Comparison of ENCODE assay signal across 2 cellular contexts in the genomic region with DNA sequence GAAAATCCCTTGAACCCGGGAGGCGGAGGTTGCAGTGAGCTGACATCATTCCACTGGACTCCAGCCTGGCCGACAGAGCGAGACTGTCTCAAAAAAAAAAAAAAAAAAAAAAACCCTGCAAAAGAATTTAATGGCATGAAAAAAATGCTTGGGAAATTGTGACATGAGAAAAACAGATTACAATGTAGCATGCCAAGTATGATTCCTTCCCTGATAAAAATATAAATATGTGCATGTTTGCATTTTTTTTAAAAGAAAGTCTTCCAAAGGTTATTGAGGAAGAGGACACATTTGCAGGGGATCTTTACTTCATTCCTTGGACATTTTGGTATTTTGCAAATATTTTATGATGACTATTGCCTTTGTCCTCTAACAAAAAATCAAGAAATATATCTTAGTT.
TF ChIP-seq lines count a peak whose summit lies in the region.

No MANE protein-coding gene starts in this region.

TF ChIP-seq in K562, 482 proteins besides CTCF, POLR2A, EP300 and RAD21:
- TF ChIP-seq ZNF316 (IDR thresholded peaks at IDR 0.05): 0 out of 2 replicates have a peak, but pooled peaks have one; percentile 12
- no peak for TF ChIP-seq SMAD1 (IDR thresholded peaks at IDR 0.05; ENCODE audit: low read depth, low read length, partially characterized antibody)
TF ChIP-seq in K562: peak in this region for 1.

TF ChIP-seq in GM23338, 12 proteins besides CTCF, POLR2A, EP300 and RAD21:
- TF ChIP-seq EZH2 (IDR thresholded peaks at IDR 0.05; ENCODE audit: low read depth, unreplicated experiment) (no peak), ZNF114 (CRISPR knock-in tag; IDR thresholded peaks at IDR 0.05) (no peak), CREB1 (CRISPR knock-in tag; IDR thresholded peaks at IDR 0.05; ENCODE audit: low read depth) (no peak)
